8 cellular contexts compared by ENCODE assay signal in the genomic region with DNA sequence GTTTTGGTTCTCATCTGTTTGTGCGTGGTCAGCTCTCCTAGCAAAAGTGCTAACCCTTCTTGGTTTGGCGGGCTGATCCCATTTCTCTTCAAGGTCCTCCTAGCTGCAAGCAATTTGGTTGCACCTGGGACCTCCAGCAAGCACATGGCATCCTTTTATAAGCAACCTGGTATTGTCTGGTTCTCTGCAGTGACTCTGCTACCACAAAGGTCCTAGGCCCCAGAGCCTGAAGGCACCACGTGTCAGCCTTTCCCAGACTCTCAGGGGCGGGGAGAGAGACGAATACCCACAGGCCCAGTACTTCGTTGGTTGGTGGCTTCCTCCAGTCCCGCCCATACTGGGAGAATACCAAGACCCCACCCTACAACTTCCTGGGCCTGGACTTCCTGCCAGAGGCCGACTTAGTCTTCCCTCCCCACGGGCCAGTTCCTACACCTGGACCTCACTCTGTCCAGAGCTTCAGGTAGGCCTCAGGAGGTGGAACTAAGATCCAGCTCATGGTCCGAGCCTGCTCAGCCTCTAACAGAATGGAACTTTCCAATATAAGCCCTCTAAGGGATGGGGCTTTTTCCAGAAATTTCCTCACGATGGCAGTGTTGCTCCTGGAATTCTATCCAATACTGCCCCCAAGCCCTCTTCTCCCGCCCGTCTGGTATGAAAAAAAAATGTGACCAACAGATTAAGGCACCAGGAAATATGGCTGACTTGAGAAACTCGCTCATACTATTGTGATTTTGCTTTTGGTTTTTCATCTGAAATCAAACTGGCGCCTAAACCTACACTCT.
DNase-seq lines count a peak whose midpoint lies in the region; ATAC-seq, FAIRE-seq and TF ChIP-seq lines count a peak whose summit lies in the region.

No MANE protein-coding gene starts in this region.

- peaks cover 7% of the 10 kb centered on the region for H3K4me1 Mint-ChIP-seq in stimulated activated effector memory CD8-positive, alpha-beta T cell treated with anti-CD3 and anti-CD28 coated beads, Interleukin-12 subunit alpha, Interleukin-12 subunit beta, amount 100 ng/mL, for 72 hours

- H3K27me3 ChIP-seq in lower lobe of right lung (ENCODE audit: low read depth), result no peaks in the 10 kb centered on the region

- peak; percentile 94 for DNase-seq in NCI-H1694 (lab: John Stamatoyannopoulos, UW)
- DNase-seq in ecto neural progenitor cell (ENCODE audit: low spot score), result peak; percentile 85
- DNase-seq in lower lobe of right lung, result peak; percentile 67
- no peak for DNase-seq in stimulated activated effector memory CD8-positive, alpha-beta T cell treated with anti-CD3 and anti-CD28 coated beads, Interleukin-12 subunit alpha, Interleukin-12 subunit beta, amount 100 ng/mL, for 72 hours (ENCODE audit: low spot score in 2 of 2)
- no peak for DNase-seq in SKM-1 treated with dmso at 0.1 percent for 144 hours (lab: John Stamatoyannopoulos, UW; ENCODE audit: unreplicated experiment)

- H3K9me3 ChIP-seq in lower lobe of right lung, result no peaks in the 10 kb centered on the region

- intact Hi-C loops in lower lobe of right lung (cut with DNase I), result no loop called here

- peak overlapping the region; percentile 31 for H3K4me3 ChIP-seq in lower lobe of right lung

- H3K9me3 Mint-ChIP-seq in stimulated activated effector memory CD8-positive, alpha-beta T cell treated with anti-CD3 and anti-CD28 coated beads, Interleukin-12 subunit alpha, Interleukin-12 subunit beta, amount 100 ng/mL, for 72 hours, result no peaks in the 10 kb centered on the region

- no peaks in the 10 kb centered on the region for H3K4me1 ChIP-seq in lower lobe of right lung

- H3K27ac Mint-ChIP-seq in stimulated activated effector memory CD8-positive, alpha-beta T cell treated with anti-CD3 and anti-CD28 coated beads, Interleukin-12 subunit alpha, Interleukin-12 subunit beta, amount 100 ng/mL, for 72 hours, result peak overlapping the region; percentile 72

- H3K27ac ChIP-seq in lower lobe of right lung, result peak overlapping the region; percentile 60

- ATAC-seq in HG02642 (IDR thresholded peaks at IDR 0.05; ENCODE audit: poor library complexity, unreplicated experiment) (peak; percentile 80), lower lobe of right lung (peak; percentile 87 to 95)
- peak; percentile 77 for ATAC-seq in stimulated activated effector memory CD8-positive, alpha-beta T cell treated with anti-CD3 and anti-CD28 coated beads, Interleukin-12 subunit alpha, Interleukin-12 subunit beta, amount 100 ng/mL, for 72 hours

- 0 out of 2 replicates have a peak, but pooled peaks have one; percentile 6 for TF ChIP-seq CTCF in GM12874 (IDR thresholded peaks at IDR 0.05; ENCODE audit: insufficient read depth, low read depth, low read length)
- TF ChIP-seq CTCF in lower lobe of right lung (IDR thresholded peaks at IDR 0.05), result peak; percentile 46

- H3K36me3 ChIP-seq in lower lobe of right lung, result no peaks in the 10 kb centered on the region

- H3K4me3 Mint-ChIP-seq in stimulated activated effector memory CD8-positive, alpha-beta T cell treated with anti-CD3 and anti-CD28 coated beads, Interleukin-12 subunit alpha, Interleukin-12 subunit beta, amount 100 ng/mL, for 72 hours, result peak overlapping the region; percentile 53

- FAIRE-seq in TTC549 (lab: Jason Lieb, UNC), result peak; percentile 67

- H3K36me3 Mint-ChIP-seq in stimulated activated effector memory CD8-positive, alpha-beta T cell treated with anti-CD3 and anti-CD28 coated beads, Interleukin-12 subunit alpha, Interleukin-12 subunit beta, amount 100 ng/mL, for 72 hours, result no peaks in the 10 kb centered on the region

Comparison
In these comparisons a context has a peak if more than half of its experiments do, and no peak if none do; other contexts are left out.
1. DNase-seq: peak in NCI-H1694 (single experiment), ecto neural progenitor cell (single experiment) and lower lobe of right lung (single experiment); none in stimulated activated effector memory CD8-positive, alpha-beta T cell treated with anti-CD3 and anti-CD28 coated beads, Interleukin-12 subunit alpha, Interleukin-12 subunit beta, amount 100 ng/mL, for 72 hours (0 of 2) and SKM-1 treated with dmso at 0.1 percent for 144 hours (single experiment).
2. Peak in every context shown above with its lines, with median percentiles within 50 percentile points of each other: ATAC-seq.